17 cellular contexts compared by ENCODE assay signal in the genomic region with DNA sequence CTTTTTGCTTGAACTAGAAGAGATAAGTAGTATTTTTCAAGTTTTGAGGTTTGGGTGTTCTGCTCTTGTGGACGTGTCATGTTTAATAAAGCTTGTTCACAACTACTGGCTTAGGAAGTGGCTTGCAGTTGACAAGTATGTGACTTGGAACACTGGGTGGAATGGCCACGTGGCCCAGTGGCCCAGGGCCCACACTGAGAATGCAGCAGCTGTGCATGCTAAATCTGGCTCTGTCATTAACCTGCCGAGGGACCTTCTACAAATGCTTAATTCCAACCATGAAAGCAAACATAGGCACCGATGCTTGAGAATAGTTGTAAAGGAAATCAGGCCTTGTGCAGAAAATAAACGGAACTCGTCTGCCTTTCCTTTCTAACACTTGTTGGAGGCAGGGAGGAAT. TPM values are rescaled to one million over a fixed set of nuclear protein-coding genes. Genes with fewer than 3 reads are reported as not detected.
DNase-seq lines count a peak whose midpoint lies in the region; ATAC-seq, FAIRE-seq and TF ChIP-seq lines count a peak whose summit lies in the region.
"Had no signal": no experiment of that assay in that cellular context is flagged by ENCODE, and none has a peak within 500 bp of the region (broad histone marks: within the 10 kb centered on the region; RNA-seq: fewer than 3 reads in every experiment).

No MANE protein-coding gene starts in this region.

- H3K4me3 ChIP-seq in K562, result no peak overlapping the region
- no peak overlapping the region for H3K4me3 ChIP-seq in upper lobe of right lung
- H3K4me3 ChIP-seq: hepatocyte, lower lobe of right lung, SK-N-MC had no signal

- 3% methylated on average over 4 of the region's 6 CpGs for WGBS in K562 (ENCODE audit: insufficient coverage, low coverage, missing lambda C conversion rate)

- TF ChIP-seq POLR2A in K562 (conservative IDR thresholded peaks at IDR 0.05), result no peak

- FAIRE-seq in K562 (lab: Jason Lieb, UNC), result no peak

- H3K9me1 ChIP-seq in K562 (ENCODE audit: control insufficient read depth, insufficient read depth, low read length), result no peaks in the 10 kb centered on the region

- H3K9me3 ChIP-seq in K562 (replicated peaks; ENCODE audit: control insufficient read depth, insufficient read depth, low read depth, low read length) (no peaks in the 10 kb centered on the region), upper lobe of right lung (no peaks in the 10 kb centered on the region)
- H3K9me3 ChIP-seq: lower lobe of right lung, neutrophil had no signal

- H3K4me2 ChIP-seq in K562 (ENCODE audit: insufficient read depth, low read length), result no peak overlapping the region
- H3K4me2 ChIP-seq: hepatocyte had no signal

- no peaks in the 10 kb centered on the region for H3K27me3 ChIP-seq in K562 (ENCODE audit: control insufficient read depth in 2 of 2, insufficient read depth in 2 of 2, low read length in 2 of 2)
- H3K27me3 ChIP-seq in upper lobe of right lung, result no peaks in the 10 kb centered on the region
- H3K27me3 ChIP-seq: neutrophil had no signal

- no peak for TF ChIP-seq RAD21 in K562 (CRISPR knock-in tag; conservative IDR thresholded peaks at IDR 0.05 in 1 of 2, IDR thresholded peaks at IDR 0.05 in 1 of 2)

- no peaks in the 10 kb centered on the region for H3K4me1 Mint-ChIP-seq in glutamatergic neuron (ENCODE audit: low read depth, unreplicated experiment)
- H3K4me1 Mint-ChIP-seq: activated naive CD4-positive, alpha-beta T cell treated with anti-CD3 and anti-CD28 coated beads, Interleukin-2, amount 50 U/mL, for 24 hours had no signal

- no peak overlapping the region for H3K27ac Mint-ChIP-seq in glutamatergic neuron (ENCODE audit: unreplicated experiment)
- H3K27ac Mint-ChIP-seq: activated naive CD4-positive, alpha-beta T cell treated with anti-CD3 and anti-CD28 coated beads, Interleukin-2, amount 50 U/mL, for 24 hours had no signal

- no peak overlapping the region for H3K9ac ChIP-seq in K562 (ENCODE audit: insufficient read depth in 1 of 2, low read depth in 2 of 2, low read length in 2 of 2)

- POLR2A ChIA-PET in K562 (lab: Yijun Ruan, JAX), result no interaction called here

- no peaks in the 10 kb centered on the region for H3K36me3 Mint-ChIP-seq in glutamatergic neuron (ENCODE audit: unreplicated experiment)
- H3K36me3 Mint-ChIP-seq: activated naive CD4-positive, alpha-beta T cell treated with anti-CD3 and anti-CD28 coated beads, Interleukin-2, amount 50 U/mL, for 24 hours had no signal

- no peak overlapping the region for H2AFZ ChIP-seq in K562 (ENCODE audit: low read depth, low read length)
- H2AFZ ChIP-seq: hepatocyte had no signal

- CTCF ChIA-PET in K562 (lab: Yijun Ruan, JAX; ENCODE audit: low intra/inter-chr PET ratio), result no interaction called here

- no peaks in the 10 kb centered on the region for H3K79me2 ChIP-seq in K562 (ENCODE audit: control insufficient read depth, insufficient read depth, low read length)
- H3K79me2 ChIP-seq: hepatocyte had no signal

- H3K4me1 ChIP-seq in K562 (replicated peaks in 1 of 2; ENCODE audit: control insufficient read depth in 2 of 2, insufficient read depth in 2 of 2, low read length in 2 of 2) (no peaks in the 10 kb centered on the region; a peak in 1 of 5 replicates), upper lobe of right lung (peaks cover 6% of the 10 kb centered on the region)
- H3K4me1 ChIP-seq: lower lobe of right lung had no signal

- H3K27me3 Mint-ChIP-seq in glutamatergic neuron (ENCODE audit: unreplicated experiment), result no peaks in the 10 kb centered on the region

- H3K9me3 Mint-ChIP-seq in glutamatergic neuron (ENCODE audit: unreplicated experiment), result no peaks in the 10 kb centered on the region
- H3K9me3 Mint-ChIP-seq: activated naive CD4-positive, alpha-beta T cell treated with anti-CD3 and anti-CD28 coated beads, Interleukin-2, amount 50 U/mL, for 24 hours had no signal

- no peak for TF ChIP-seq EP300 in K562 (IDR thresholded peaks at IDR 0.05; ENCODE audit: low read length)

- no peak for TF ChIP-seq CTCF in K562 (IDR thresholded peaks at IDR 0.05 in 2 of 3, conservative IDR thresholded peaks at IDR 0.05 in 1 of 3; ENCODE audit: insufficient read depth in 2 of 3, low read depth in 1 of 3, low read length in 3 of 3)
- no peak for TF ChIP-seq CTCF in upper lobe of right lung (IDR thresholded peaks at IDR 0.05)
- TF ChIP-seq CTCF in glutamatergic neuron (IDR thresholded peaks at IDR 0.05; ENCODE audit: partially characterized antibody, unreplicated experiment), result no peak

- no peaks in the 10 kb centered on the region for H4K20me1 ChIP-seq in K562 (replicated peaks; ENCODE audit: control insufficient read depth, insufficient read depth, low read length)

- ATAC-seq in K562 (no peak), upper lobe of right lung (peak; percentile 70)

- H3K36me3 ChIP-seq in K562 (ENCODE audit: control insufficient read depth, insufficient read depth, low read length) (no peaks in the 10 kb centered on the region), upper lobe of right lung (no peaks in the 10 kb centered on the region)
- H3K36me3 ChIP-seq: lower lobe of right lung, neutrophil had no signal

- DNase-seq in NCI-H82 (lab: John Stamatoyannopoulos, UW), result peak; percentile 40
- DNase-seq in NCI-H82 treated with DMSO at 0.1 percent for 48 hours (lab: John Stamatoyannopoulos, UW; ENCODE audit: unreplicated experiment), result no peak
- no peak for DNase-seq in K562 (ENCODE audit: extremely low read depth in 1 of 4, low spot score in 3 of 4)
- peak; percentile 47 for DNase-seq in medulla oblongata (ENCODE audit: extremely low spot score)
- no peak for DNase-seq in upper lobe of right lung
- no peak for DNase-seq in SKM-1 (lab: John Stamatoyannopoulos, UW; ENCODE audit: unreplicated experiment)
- DNase-seq in glutamatergic neuron, result no peak
- no peak for DNase-seq in activated T-cell treated with anti-CD3 and anti-CD28 coated beads, Interleukin-2, amount 50 U/mL, for 1 hour
- DNase-seq: activated CD8-positive, alpha-beta memory T cell treated with anti-CD3 and anti-CD28 coated beads, Interleukin-2, amount 50 U/mL, for 4 hours; lower lobe of right lung; NCI-H1105 treated with DMSO at 0.1 percent for 48 hours; NK-92 treated with Interleukin-12 subunit alpha and Interleukin-12 subunit beta, amount 100 ng/mL, for 24 hours had no signal

- in situ Hi-C loops in K562 (cut with MboI), result loop anchor here (25.0 kb wide), 1 partner anchor 296 kb away; no protein-coding TSS in a partner anchor

- intact Hi-C loops in K562 (cut with micrococcal nuclease) (no loop called here), upper lobe of right lung (cut with DNase I) (no loop called here)

- H3K27ac ChIP-seq in K562 (ENCODE audit: extremely low read depth, low read depth, low read length) (no peak overlapping the region), upper lobe of right lung (no peak overlapping the region)
- H3K27ac ChIP-seq: epithelial cell of prostate, hepatocyte, lower lobe of right lung, neutrophil, SK-N-MC had no signal

- H3K4me3 Mint-ChIP-seq in glutamatergic neuron (ENCODE audit: unreplicated experiment), result no peak overlapping the region
- H3K4me3 Mint-ChIP-seq: activated naive CD4-positive, alpha-beta T cell treated with anti-CD3 and anti-CD28 coated beads, Interleukin-2, amount 50 U/mL, for 24 hours had no signal

- BruUV-seq in K562 (replicated peaks; lab: Mats Ljungman, UMichigan), result no TSS peak

TF ChIP-seq in K562, 482 proteins besides CTCF, POLR2A, EP300 and RAD21 (continues in another document):
- no peak for TF ChIP-seq MECOM (CRISPR knock-in tag; IDR thresholded peaks at IDR 0.05)

RNA-seq across cellular contexts. Expression of a gene that starts 11.7 kb away (rescaled TPM):
- not detected in 2 replicates for total RNA-seq in K562 (2011; cell fraction: chromatin; rRNA removed; ENCODE audit: low replicate concordance)
- total RNA-seq in K562 (2011; cell fraction: nucleolus; rRNA removed), result not detected in 2 replicates
- not detected in 2 replicates for total RNA-seq in K562 (2011; cell fraction: nucleoplasm; rRNA removed)
- not detected in 2 replicates for total RNA-seq in K562 (2014; rRNA removed)
- not detected in 2 replicates for total RNA-seq in K562 (2014; rRNA removed; fragmentation: Illumina TruSeq; extraction: Trizol)
- total RNA-seq in K562 (2015; rRNA removed; fragmentation: Illumina TruSeq; extraction: Trizol), result not detected in 2 replicates
- not detected in 2 replicates for total RNA-seq in K562 (2021)
- not detected in 2 replicates for polyA plus RNA-seq in K562 (2011; rRNA removed)
- not detected in 2 replicates for polyA plus RNA-seq in K562 (2011; cell fraction: cytosol; rRNA removed)
- not detected in 2 replicates for polyA plus RNA-seq in K562 (2011; cell fraction: nucleus; rRNA removed)
- not detected in 2 replicates for polyA plus RNA-seq in K562 (2012)
- not detected in 2 replicates for polyA plus RNA-seq in K562 (2014; fragmentation: Illumina TruSeq; extraction: Trizol)
- not detected for polyA plus RNA-seq in K562 (2014; fragmentation: Nextera tagmentation; extraction: Ambion mirVana)
- not detected in 2 replicates for polyA plus RNA-seq in K562 (2014; rRNA removed)
- polyA minus RNA-seq in K562 (2011; rRNA and poly(A)+ RNA removed), result not detected in 2 replicates
- polyA minus RNA-seq in K562 (2011; cell fraction: cytosol; rRNA and poly(A)+ RNA removed), result not detected in 2 replicates
- polyA minus RNA-seq in K562 (2011; cell fraction: nucleus; rRNA and poly(A)+ RNA removed), result not detected in 2 replicates
- total RNA-seq in upper lobe of right lung, result 2.2 TPM
- total RNA-seq in glutamatergic neuron (ENCODE audit: unreplicated experiment), result 8.3 TPM

Comparison
In these comparisons a context has a peak if more than half of its experiments do, and no peak if none do; other contexts are left out.
1. DNase-seq: peak in NCI-H82 (single experiment) and medulla oblongata (single experiment); none in NCI-H82 treated with DMSO at 0.1 percent for 48 hours (single experiment), K562 (0 of 4), upper lobe of right lung (single experiment), SKM-1 (single experiment), glutamatergic neuron (single experiment) and activated T-cell treated with anti-CD3 and anti-CD28 coated beads, Interleukin-2, amount 50 U/mL, for 1 hour (single experiment).